ENCODE assay signal across 1 cellular context in the genomic region with DNA sequence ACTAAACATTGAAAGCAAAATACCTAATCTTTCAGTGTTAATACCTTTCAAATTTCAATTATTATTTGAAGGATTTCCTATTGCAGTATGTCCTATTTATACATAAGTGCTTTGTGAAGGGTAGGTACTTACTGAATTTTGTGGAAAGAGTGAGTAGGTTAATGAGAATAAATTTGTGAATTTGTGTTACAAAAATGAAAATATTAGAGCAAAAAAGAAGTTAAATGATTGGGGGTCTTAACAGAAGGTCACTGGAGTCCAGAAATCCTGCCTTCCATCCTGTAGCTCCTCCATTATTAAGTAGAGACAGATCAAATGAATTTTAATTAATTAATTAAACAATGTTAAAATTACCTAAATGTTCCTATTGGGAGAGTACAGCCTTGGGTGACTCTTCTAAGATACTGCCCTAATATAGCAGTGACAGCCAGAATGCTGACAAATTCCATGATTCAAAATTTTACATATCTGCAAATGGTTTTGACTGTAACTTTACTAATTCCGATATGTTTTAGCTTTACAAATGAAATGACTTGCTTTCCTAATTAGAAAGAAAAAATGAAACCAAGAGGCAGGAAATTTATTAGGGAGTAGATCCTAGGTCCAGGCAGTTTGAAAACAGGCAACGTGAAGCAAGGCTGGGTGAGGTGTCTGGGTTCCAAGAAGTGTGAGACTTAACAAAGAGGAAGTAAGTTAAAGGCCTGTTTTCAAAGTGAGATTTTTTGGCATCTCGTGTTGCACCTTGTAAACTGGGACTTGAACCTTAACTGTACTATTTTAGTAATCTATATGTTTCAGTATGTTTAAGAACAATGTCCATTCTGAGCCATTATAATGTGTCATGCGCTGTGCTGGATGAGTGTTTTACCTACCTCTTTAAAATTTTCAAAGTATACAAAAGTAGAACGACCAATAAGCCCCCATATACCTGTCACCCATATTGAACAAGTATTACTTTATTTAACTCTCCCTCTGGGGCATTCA.
TF ChIP-seq lines count a peak whose summit lies in the region.

No MANE protein-coding gene starts in this region.

TF ChIP-seq in GM12878, 131 proteins besides CTCF, POLR2A, EP300 and RAD21 (continued from another document and continues in another):
- TF ChIP-seq, protein P1, sequence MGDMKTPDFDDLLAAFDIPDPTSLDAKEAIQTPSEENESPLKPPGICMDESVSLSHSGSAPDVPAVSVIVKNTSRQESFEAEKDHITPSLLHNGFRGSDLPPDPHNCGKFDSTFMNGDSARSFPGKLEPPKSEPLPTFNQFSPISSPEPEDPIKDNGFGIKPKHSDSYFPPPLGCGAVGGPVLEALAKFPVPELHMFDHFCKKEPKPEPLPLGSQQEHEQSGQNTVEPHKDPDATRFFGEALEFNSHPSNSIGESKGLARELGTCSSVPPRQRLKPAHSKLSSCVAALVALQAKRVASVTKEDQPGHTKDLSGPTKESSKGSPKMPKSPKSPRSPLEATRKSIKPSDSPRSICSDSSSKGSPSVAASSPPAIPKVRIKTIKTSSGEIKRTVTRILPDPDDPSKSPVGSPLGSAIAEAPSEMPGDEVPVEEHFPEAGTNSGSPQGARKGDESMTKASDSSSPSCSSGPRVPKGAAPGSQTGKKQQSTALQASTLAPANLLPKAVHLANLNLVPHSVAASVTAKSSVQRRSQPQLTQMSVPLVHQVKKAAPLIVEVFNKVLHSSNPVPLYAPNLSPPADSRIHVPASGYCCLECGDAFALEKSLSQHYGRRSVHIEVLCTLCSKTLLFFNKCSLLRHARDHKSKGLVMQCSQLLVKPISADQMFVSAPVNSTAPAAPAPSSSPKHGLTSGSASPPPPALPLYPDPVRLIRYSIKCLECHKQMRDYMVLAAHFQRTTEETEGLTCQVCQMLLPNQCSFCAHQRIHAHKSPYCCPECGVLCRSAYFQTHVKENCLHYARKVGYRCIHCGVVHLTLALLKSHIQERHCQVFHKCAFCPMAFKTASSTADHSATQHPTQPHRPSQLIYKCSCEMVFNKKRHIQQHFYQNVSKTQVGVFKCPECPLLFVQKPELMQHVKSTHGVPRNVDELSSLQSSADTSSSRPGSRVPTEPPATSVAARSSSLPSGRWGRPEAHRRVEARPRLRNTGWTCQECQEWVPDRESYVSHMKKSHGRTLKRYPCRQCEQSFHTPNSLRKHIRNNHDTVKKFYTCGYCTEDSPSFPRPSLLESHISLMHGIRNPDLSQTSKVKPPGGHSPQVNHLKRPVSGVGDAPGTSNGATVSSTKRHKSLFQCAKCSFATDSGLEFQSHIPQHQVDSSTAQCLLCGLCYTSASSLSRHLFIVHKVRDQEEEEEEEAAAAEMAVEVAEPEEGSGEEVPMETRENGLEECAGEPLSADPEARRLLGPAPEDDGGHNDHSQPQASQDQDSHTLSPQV (IDR thresholded peaks at IDR 0.05) = no peak
- TF ChIP-seq RAD51 (IDR thresholded peaks at IDR 0.05) (no peak), TAF1 (IDR thresholded peaks at IDR 0.05; ENCODE audit: borderline replicate concordance, low read depth, low read length) (no peak), IKZF1 (conservative IDR thresholded peaks at IDR 0.05) (peak; percentile 54; the same call in 1 of the 2 replicates), NFXL1 (IDR thresholded peaks at IDR 0.05; ENCODE audit: borderline replicate concordance) (no peak), ZNF217 (IDR thresholded peaks at IDR 0.05) (peak; percentile 44; the same call in 1 of the 2 replicates), RBBP5 (conservative IDR thresholded peaks at IDR 0.05) (no peak), SUPT20H (IDR thresholded peaks at IDR 0.05; ENCODE audit: borderline replicate concordance, control insufficient read depth, low read depth, low read length) (no peak), DPF2 (IDR thresholded peaks at IDR 0.05) (peak; percentile 56; the same call in 1 of the 2 replicates), BHLHE40 (IDR thresholded peaks at IDR 0.05; ENCODE audit: borderline replicate concordance in 1 of 2, low read depth in 2 of 2, low read length in 1 of 2) (peak; percentile 37 to 64; a peak in 1 of 4 replicates), CHD2 (IDR thresholded peaks at IDR 0.05; ENCODE audit: borderline replicate concordance, low read depth, low read length) (0 out of 2 replicates have a peak, but pooled peaks have one; percentile 18), ZBED1 (IDR thresholded peaks at IDR 0.05; ENCODE audit: borderline replicate concordance) (no peak), GATAD2B (conservative IDR thresholded peaks at IDR 0.05; ENCODE audit: low read depth) (no peak), CHD4 (IDR thresholded peaks at IDR 0.05) (no peak), FOXM1 (IDR thresholded peaks at IDR 0.05; ENCODE audit: low read depth, low read length) (no peak), RELA (IDR thresholded peaks at IDR 0.05; ENCODE audit: borderline replicate concordance, partially characterized antibody) (no peak), POLR2AphosphoS2 (IDR thresholded peaks at IDR 0.05; ENCODE audit: low read depth, low read length) (no peak), JUNB (IDR thresholded peaks at IDR 0.05) (peak; percentile 29; the same call in 1 of the 2 replicates), KAT2A (conservative IDR thresholded peaks at IDR 0.05; ENCODE audit: control insufficient read depth, low read depth, low read length) (no peak), CEBPB (IDR thresholded peaks at IDR 0.05; ENCODE audit: borderline replicate concordance in 1 of 2, low read depth in 2 of 2, low read length in 2 of 2) (no peak), SREBF2 (IDR thresholded peaks at IDR 0.05; ENCODE audit: low read length) (no peak), SPI1 (IDR thresholded peaks at IDR 0.05; ENCODE audit: borderline replicate concordance, insufficient read depth, low read depth, low read length) (no peak), JUND (IDR thresholded peaks at IDR 0.05; ENCODE audit: low read depth, low read length) (no peak), CBFB (IDR thresholded peaks at IDR 0.05; ENCODE audit: low read depth) (no peak), TCF12 (IDR thresholded peaks at IDR 0.05; ENCODE audit: low read depth, low read length) (no peak), IRF4 (IDR thresholded peaks at IDR 0.05; ENCODE audit: low read depth, low read length) (no peak), YY1 (IDR thresholded peaks at IDR 0.05; ENCODE audit: low read depth, low read length) (no peak), RFX5 (IDR thresholded peaks at IDR 0.05; ENCODE audit: low read depth, low read length) (no peak), SIN3A (IDR thresholded peaks at IDR 0.05; ENCODE audit: low read depth, low read length) (no peak), MXI1 (IDR thresholded peaks at IDR 0.05; ENCODE audit: low read depth, low read length) (peak; percentile 58; the same call in 1 of the 2 replicates), EGR1 (IDR thresholded peaks at IDR 0.05; ENCODE audit: borderline replicate concordance in 1 of 2, low read depth in 2 of 2, low read length in 2 of 2) (no peak), ZZZ3 (IDR thresholded peaks at IDR 0.05; ENCODE audit: control insufficient read depth, insufficient read length, low read depth) (no peak), NFYA (IDR thresholded peaks at IDR 0.05; ENCODE audit: borderline replicate concordance, low read depth, low read length) (no peak), IKZF2 (IDR thresholded peaks at IDR 0.05) (peak; percentile 75 to 78)
- TF ChIP-seq, protein P2, sequence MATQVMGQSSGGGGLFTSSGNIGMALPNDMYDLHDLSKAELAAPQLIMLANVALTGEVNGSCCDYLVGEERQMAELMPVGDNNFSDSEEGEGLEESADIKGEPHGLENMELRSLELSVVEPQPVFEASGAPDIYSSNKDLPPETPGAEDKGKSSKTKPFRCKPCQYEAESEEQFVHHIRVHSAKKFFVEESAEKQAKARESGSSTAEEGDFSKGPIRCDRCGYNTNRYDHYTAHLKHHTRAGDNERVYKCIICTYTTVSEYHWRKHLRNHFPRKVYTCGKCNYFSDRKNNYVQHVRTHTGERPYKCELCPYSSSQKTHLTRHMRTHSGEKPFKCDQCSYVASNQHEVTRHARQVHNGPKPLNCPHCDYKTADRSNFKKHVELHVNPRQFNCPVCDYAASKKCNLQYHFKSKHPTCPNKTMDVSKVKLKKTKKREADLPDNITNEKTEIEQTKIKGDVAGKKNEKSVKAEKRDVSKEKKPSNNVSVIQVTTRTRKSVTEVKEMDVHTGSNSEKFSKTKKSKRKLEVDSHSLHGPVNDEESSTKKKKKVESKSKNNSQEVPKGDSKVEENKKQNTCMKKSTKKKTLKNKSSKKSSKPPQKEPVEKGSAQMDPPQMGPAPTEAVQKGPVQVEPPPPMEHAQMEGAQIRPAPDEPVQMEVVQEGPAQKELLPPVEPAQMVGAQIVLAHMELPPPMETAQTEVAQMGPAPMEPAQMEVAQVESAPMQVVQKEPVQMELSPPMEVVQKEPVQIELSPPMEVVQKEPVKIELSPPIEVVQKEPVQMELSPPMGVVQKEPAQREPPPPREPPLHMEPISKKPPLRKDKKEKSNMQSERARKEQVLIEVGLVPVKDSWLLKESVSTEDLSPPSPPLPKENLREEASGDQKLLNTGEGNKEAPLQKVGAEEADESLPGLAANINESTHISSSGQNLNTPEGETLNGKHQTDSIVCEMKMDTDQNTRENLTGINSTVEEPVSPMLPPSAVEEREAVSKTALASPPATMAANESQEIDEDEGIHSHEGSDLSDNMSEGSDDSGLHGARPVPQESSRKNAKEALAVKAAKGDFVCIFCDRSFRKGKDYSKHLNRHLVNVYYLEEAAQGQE (IDR thresholded peaks at IDR 0.05; ENCODE audit: low read depth, low read length) = no peak
- TF ChIP-seq, protein P3, sequence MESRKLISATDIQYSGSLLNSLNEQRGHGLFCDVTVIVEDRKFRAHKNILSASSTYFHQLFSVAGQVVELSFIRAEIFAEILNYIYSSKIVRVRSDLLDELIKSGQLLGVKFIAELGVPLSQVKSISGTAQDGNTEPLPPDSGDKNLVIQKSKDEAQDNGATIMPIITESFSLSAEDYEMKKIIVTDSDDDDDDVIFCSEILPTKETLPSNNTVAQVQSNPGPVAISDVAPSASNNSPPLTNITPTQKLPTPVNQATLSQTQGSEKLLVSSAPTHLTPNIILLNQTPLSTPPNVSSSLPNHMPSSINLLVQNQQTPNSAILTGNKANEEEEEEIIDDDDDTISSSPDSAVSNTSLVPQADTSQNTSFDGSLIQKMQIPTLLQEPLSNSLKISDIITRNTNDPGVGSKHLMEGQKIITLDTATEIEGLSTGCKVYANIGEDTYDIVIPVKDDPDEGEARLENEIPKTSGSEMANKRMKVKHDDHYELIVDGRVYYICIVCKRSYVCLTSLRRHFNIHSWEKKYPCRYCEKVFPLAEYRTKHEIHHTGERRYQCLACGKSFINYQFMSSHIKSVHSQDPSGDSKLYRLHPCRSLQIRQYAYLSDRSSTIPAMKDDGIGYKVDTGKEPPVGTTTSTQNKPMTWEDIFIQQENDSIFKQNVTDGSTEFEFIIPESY (IDR thresholded peaks at IDR 0.05) = no peak
- TF ChIP-seq, protein P4, sequence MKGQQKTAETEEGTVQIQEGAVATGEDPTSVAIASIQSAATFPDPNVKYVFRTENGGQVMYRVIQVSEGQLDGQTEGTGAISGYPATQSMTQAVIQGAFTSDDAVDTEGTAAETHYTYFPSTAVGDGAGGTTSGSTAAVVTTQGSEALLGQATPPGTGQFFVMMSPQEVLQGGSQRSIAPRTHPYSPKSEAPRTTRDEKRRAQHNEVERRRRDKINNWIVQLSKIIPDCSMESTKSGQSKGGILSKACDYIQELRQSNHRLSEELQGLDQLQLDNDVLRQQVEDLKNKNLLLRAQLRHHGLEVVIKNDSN (IDR thresholded peaks at IDR 0.05; ENCODE audit: borderline replicate concordance, extremely low read length, insufficient read depth, low read depth, low read length) = no peak
- TF ChIP-seq, protein P5, sequence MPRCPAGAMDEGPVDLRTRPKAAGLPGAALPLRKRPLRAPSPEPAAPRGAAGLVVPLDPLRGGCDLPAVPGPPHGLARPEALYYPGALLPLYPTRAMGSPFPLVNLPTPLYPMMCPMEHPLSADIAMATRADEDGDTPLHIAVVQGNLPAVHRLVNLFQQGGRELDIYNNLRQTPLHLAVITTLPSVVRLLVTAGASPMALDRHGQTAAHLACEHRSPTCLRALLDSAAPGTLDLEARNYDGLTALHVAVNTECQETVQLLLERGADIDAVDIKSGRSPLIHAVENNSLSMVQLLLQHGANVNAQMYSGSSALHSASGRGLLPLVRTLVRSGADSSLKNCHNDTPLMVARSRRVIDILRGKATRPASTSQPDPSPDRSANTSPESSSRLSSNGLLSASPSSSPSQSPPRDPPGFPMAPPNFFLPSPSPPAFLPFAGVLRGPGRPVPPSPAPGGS (IDR thresholded peaks at IDR 0.05; ENCODE audit: borderline replicate concordance, insufficient read depth, low read depth, low read length, poor library complexity, severe bottlenecking) = no peak
- TF ChIP-seq, protein P6, sequence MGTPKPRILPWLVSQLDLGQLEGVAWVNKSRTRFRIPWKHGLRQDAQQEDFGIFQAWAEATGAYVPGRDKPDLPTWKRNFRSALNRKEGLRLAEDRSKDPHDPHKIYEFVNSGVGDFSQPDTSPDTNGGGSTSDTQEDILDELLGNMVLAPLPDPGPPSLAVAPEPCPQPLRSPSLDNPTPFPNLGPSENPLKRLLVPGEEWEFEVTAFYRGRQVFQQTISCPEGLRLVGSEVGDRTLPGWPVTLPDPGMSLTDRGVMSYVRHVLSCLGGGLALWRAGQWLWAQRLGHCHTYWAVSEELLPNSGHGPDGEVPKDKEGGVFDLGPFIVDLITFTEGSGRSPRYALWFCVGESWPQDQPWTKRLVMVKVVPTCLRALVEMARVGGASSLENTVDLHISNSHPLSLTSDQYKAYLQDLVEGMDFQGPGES (IDR thresholded peaks at IDR 0.05) = no peak
- TF ChIP-seq, protein P7, sequence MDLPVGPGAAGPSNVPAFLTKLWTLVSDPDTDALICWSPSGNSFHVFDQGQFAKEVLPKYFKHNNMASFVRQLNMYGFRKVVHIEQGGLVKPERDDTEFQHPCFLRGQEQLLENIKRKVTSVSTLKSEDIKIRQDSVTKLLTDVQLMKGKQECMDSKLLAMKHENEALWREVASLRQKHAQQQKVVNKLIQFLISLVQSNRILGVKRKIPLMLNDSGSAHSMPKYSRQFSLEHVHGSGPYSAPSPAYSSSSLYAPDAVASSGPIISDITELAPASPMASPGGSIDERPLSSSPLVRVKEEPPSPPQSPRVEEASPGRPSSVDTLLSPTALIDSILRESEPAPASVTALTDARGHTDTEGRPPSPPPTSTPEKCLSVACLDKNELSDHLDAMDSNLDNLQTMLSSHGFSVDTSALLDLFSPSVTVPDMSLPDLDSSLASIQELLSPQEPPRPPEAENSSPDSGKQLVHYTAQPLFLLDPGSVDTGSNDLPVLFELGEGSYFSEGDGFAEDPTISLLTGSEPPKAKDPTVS (IDR thresholded peaks at IDR 0.05; ENCODE audit: low read depth, low read length) = no peak
- TF ChIP-seq, protein P8, sequence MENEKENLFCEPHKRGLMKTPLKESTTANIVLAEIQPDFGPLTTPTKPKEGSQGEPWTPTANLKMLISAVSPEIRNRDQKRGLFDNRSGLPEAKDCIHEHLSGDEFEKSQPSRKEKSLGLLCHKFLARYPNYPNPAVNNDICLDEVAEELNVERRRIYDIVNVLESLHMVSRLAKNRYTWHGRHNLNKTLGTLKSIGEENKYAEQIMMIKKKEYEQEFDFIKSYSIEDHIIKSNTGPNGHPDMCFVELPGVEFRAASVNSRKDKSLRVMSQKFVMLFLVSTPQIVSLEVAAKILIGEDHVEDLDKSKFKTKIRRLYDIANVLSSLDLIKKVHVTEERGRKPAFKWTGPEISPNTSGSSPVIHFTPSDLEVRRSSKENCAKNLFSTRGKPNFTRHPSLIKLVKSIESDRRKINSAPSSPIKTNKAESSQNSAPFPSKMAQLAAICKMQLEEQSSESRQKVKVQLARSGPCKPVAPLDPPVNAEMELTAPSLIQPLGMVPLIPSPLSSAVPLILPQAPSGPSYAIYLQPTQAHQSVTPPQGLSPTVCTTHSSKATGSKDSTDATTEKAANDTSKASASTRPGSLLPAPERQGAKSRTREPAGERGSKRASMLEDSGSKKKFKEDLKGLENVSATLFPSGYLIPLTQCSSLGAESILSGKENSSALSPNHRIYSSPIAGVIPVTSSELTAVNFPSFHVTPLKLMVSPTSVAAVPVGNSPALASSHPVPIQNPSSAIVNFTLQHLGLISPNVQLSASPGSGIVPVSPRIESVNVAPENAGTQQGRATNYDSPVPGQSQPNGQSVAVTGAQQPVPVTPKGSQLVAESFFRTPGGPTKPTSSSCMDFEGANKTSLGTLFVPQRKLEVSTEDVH (IDR thresholded peaks at IDR 0.05; ENCODE audit: low read depth, partially characterized antibody) = no peak
